10 cellular contexts compared by ENCODE assay signal in genomic region chr17:43003542-43004172, GRCh38. TPM values are rescaled to one million over a fixed set of nuclear protein-coding genes. Genes with fewer than 3 reads are reported as not detected.
DNase-seq lines count a peak whose midpoint lies in the region; ATAC-seq and TF ChIP-seq lines count a peak whose summit lies in the region.
"Had no signal": no experiment of that assay in that cellular context is flagged by ENCODE, and none has a peak within 500 bp of the region (broad histone marks: within the 10 kb centered on the region; RNA-seq: fewer than 3 reads in every experiment).

No MANE protein-coding gene starts in this region.

- BruUV-seq in Calu3 (replicated peaks; lab: Mats Ljungman, UMichigan): no TSS peak

- peaks cover 8 to 38% (median 10%) of the 10 kb centered on the region in 3 experiments for H3K36me3 ChIP-seq in naive thymus-derived CD4-positive, alpha-beta T cell (ENCODE audit: control insufficient read depth in 2 of 3, insufficient read depth in 3 of 3, low read length in 3 of 3)

- CTCF ChIA-PET in Calu3 (lab: Charles Lee): no interaction called here
- CTCF ChIA-PET in naive thymus-derived CD4-positive, alpha-beta T cell (lab: Charles Lee): interaction anchor here (0.7 to 1.2 kb wide), 2 partner anchors 104 to 336 kb away, joined by 3 read pairs; no protein-coding TSS in a partner anchor

- peaks cover 79% of the 10 kb centered on the region for H3K36me3 Mint-ChIP-seq in Calu3 (ENCODE audit: insufficient read depth, unreplicated experiment)
- H3K36me3 Mint-ChIP-seq in activated naive CD8-positive, alpha-beta T cell treated with anti-CD3 and anti-CD28 coated beads for 36 hours: peaks cover 47% of the 10 kb centered on the region
- H3K36me3 Mint-ChIP-seq in naive thymus-derived CD4-positive, alpha-beta T cell: peaks cover 0 to 24% (median 17%) of the 10 kb centered on the region in 5 donors

- peak overlapping the region; percentile 47 for H3K27ac Mint-ChIP-seq in Calu3 (ENCODE audit: unreplicated experiment)
- H3K27ac Mint-ChIP-seq in activated naive CD8-positive, alpha-beta T cell treated with anti-CD3 and anti-CD28 coated beads for 36 hours: peak overlapping the region; percentile 78
- H3K27ac Mint-ChIP-seq in naive thymus-derived CD4-positive, alpha-beta T cell: peak overlapping the region in 5 of 9 donors; percentile 14 to 29 (median 21)

- no peaks in the 10 kb centered on the region for H3K27me3 Mint-ChIP-seq in Calu3 (ENCODE audit: unreplicated experiment)
- no peaks in the 10 kb centered on the region for H3K27me3 Mint-ChIP-seq in activated naive CD8-positive, alpha-beta T cell treated with anti-CD3 and anti-CD28 coated beads for 36 hours
- H3K27me3 Mint-ChIP-seq in naive thymus-derived CD4-positive, alpha-beta T cell: no peaks in the 10 kb centered on the region

- no peak for ATAC-seq in naive thymus-derived CD4-positive, alpha-beta T cell
- ATAC-seq in GM18907 (IDR thresholded peaks at IDR 0.05; ENCODE audit: unreplicated experiment) (no peak), HG03378 (IDR thresholded peaks at IDR 0.05; ENCODE audit: unreplicated experiment) (no peak)

- intact Hi-C loops in Calu3 (cut with micrococcal nuclease; ENCODE audit: unreplicated experiment): no loop called here
- intact Hi-C loops in naive thymus-derived CD4-positive, alpha-beta T cell (cut with micrococcal nuclease): no loop called here

- H3K4me1 Mint-ChIP-seq in Calu3 (ENCODE audit: low read depth, unreplicated experiment): peaks cover 10% of the 10 kb centered on the region
- peaks cover 28% of the 10 kb centered on the region for H3K4me1 Mint-ChIP-seq in activated naive CD8-positive, alpha-beta T cell treated with anti-CD3 and anti-CD28 coated beads for 36 hours
- H3K4me1 Mint-ChIP-seq in naive thymus-derived CD4-positive, alpha-beta T cell: peaks cover 11 to 29% (median 23%) of the 10 kb centered on the region in 7 donors

- peak overlapping the region; percentile 57 for H3K27ac ChIP-seq in naive thymus-derived CD4-positive, alpha-beta T cell (ENCODE audit: low read depth, low read length)

- POLR2A ChIA-PET in naive thymus-derived CD4-positive, alpha-beta T cell (lab: Charles Lee): no interaction called here

- TF ChIP-seq CTCF in Calu3 (IDR thresholded peaks at IDR 0.05; ENCODE audit: unreplicated experiment): peak; percentile 26

- H3K4me3 ChIP-seq in naive thymus-derived CD4-positive, alpha-beta T cell (ENCODE audit: low read length): no peak overlapping the region

- H3K9me3 ChIP-seq in naive thymus-derived CD4-positive, alpha-beta T cell (ENCODE audit: control insufficient read depth in 2 of 3, low read length in 3 of 3): no peaks in the 10 kb centered on the region

- no peak for DNase-seq in Calu3
- peak; percentile 67 for DNase-seq in HK-2 (ENCODE audit: unreplicated experiment)
- no peak for DNase-seq in activated naive CD8-positive, alpha-beta T cell treated with anti-CD3 and anti-CD28 coated beads for 36 hours
- no peak for DNase-seq in naive thymus-derived CD4-positive, alpha-beta T cell
- DNase-seq in NCI-H1417 treated with DMSO at 0.1 percent for 48 hours (lab: John Stamatoyannopoulos, UW): no peak
- no peak for DNase-seq in OCI-M2 (lab: John Stamatoyannopoulos, UW; ENCODE audit: unreplicated experiment)
- DNase-seq: NCI-H526, nucleus accumbens had no signal

- H3K4me1 ChIP-seq in naive thymus-derived CD4-positive, alpha-beta T cell (ENCODE audit: control insufficient read depth in 2 of 2, insufficient read depth in 2 of 2, low read length in 2 of 2): peaks cover 10 to 12% of the 10 kb centered on the region in 2 donors

- H3K27me3 ChIP-seq in naive thymus-derived CD4-positive, alpha-beta T cell (ENCODE audit: control insufficient read depth in 2 of 2, insufficient read depth in 2 of 2, low read length in 2 of 2): no peaks in the 10 kb centered on the region

- H3K9me3 Mint-ChIP-seq in Calu3 (ENCODE audit: low read depth, unreplicated experiment): no peaks in the 10 kb centered on the region
- no peaks in the 10 kb centered on the region for H3K9me3 Mint-ChIP-seq in activated naive CD8-positive, alpha-beta T cell treated with anti-CD3 and anti-CD28 coated beads for 36 hours
- H3K9me3 Mint-ChIP-seq in naive thymus-derived CD4-positive, alpha-beta T cell: no peaks in the 10 kb centered on the region

- H3K4me3 Mint-ChIP-seq in Calu3 (ENCODE audit: low read depth, unreplicated experiment): no peak overlapping the region
- no peak overlapping the region for H3K4me3 Mint-ChIP-seq in activated naive CD8-positive, alpha-beta T cell treated with anti-CD3 and anti-CD28 coated beads for 36 hours
- no peak overlapping the region for H3K4me3 Mint-ChIP-seq in naive thymus-derived CD4-positive, alpha-beta T cell

RNA-seq across cellular contexts. Expression of gene IFI35, which starts 2.9 kb away (rescaled TPM):
- total RNA-seq in Calu3 (2022): 98.6 and 195 TPM in 2 replicates
- 10 to 100 TPM; 43.8 to 49.5 TPM for total RNA-seq in activated naive CD8-positive, alpha-beta T cell treated with anti-CD3 and anti-CD28 coated beads for 36 hours
- 100 to 1,000 TPM in 1 of 5 experiments, 10 to 100 TPM in 4; 23.5 to 145 (median 32.1) TPM for total RNA-seq in naive thymus-derived CD4-positive, alpha-beta T cell
- polyA plus RNA-seq in naive thymus-derived CD4-positive, alpha-beta T cell: 10 to 100 TPM; 49.8 to 50.6 TPM

RNA-seq across cellular contexts. Expression of gene RPL27, which starts 5.4 kb away (rescaled TPM):
- total RNA-seq in Calu3 (2022): 1,193 and 1,292 TPM in 2 replicates
- 1,000 to 10,000 TPM; 1,508 to 1,555 TPM for total RNA-seq in activated naive CD8-positive, alpha-beta T cell treated with anti-CD3 and anti-CD28 coated beads for 36 hours
- 1,000 to 10,000 TPM in 4 of 5 experiments, 100 to 1,000 TPM in 1; 951 to 1,861 (median 1,662) TPM for total RNA-seq in naive thymus-derived CD4-positive, alpha-beta T cell
- polyA plus RNA-seq in naive thymus-derived CD4-positive, alpha-beta T cell: 1,000 to 10,000 TPM; 2,130 to 2,713 TPM

RNA-seq across cellular contexts. Expression of gene VAT1, which starts 18.5 kb away (rescaled TPM):
- 149 and 156 TPM in 2 replicates for total RNA-seq in Calu3 (2022)
- total RNA-seq in activated naive CD8-positive, alpha-beta T cell treated with anti-CD3 and anti-CD28 coated beads for 36 hours: 10 to 100 TPM; 20.8 to 23.0 TPM
- 10 to 100 TPM; 12.8 to 50.9 (median 34.9) TPM for total RNA-seq in naive thymus-derived CD4-positive, alpha-beta T cell
- polyA plus RNA-seq in naive thymus-derived CD4-positive, alpha-beta T cell: 10 to 100 TPM; 34.9 to 52.3 TPM

RNA-seq across cellular contexts. Expression of gene RND2, which starts 21.4 kb away (rescaled TPM):
- total RNA-seq in Calu3 (2022): 0.15 and 0.40 TPM in 2 replicates
- total RNA-seq in activated naive CD8-positive, alpha-beta T cell treated with anti-CD3 and anti-CD28 coated beads for 36 hours: not detected
- under 1 TPM in 4 of 5 experiments, not detected in 1; 0.08 to 0.74 (median 0.38) TPM for total RNA-seq in naive thymus-derived CD4-positive, alpha-beta T cell
- under 1 TPM; 0.15 to 0.33 TPM for polyA plus RNA-seq in naive thymus-derived CD4-positive, alpha-beta T cell

RNA-seq across cellular contexts. Expression of gene RUNDC1, which starts 23.3 kb away (rescaled TPM):
- 32.8 and 35.4 TPM in 2 replicates for total RNA-seq in Calu3 (2022)
- total RNA-seq in activated naive CD8-positive, alpha-beta T cell treated with anti-CD3 and anti-CD28 coated beads for 36 hours: 10 to 100 TPM in 1 of 2 experiments, 1 to 10 TPM in 1; 9.6 to 10.2 TPM
- 10 to 100 TPM; 12.2 to 21.4 (median 19.4) TPM for total RNA-seq in naive thymus-derived CD4-positive, alpha-beta T cell
- 10 to 100 TPM; 13.2 to 17.0 TPM for polyA plus RNA-seq in naive thymus-derived CD4-positive, alpha-beta T cell

Comparison
In these comparisons a context has a peak if more than half of its experiments do, and no peak if none do; other contexts are left out.
1. H3K27ac Mint-ChIP-seq: peak in every context shown above with its lines; median percentile 78 in activated naive CD8-positive, alpha-beta T cell treated with anti-CD3 and anti-CD28 coated beads for 36 hours; 47 in Calu3; 21 in naive thymus-derived CD4-positive, alpha-beta T cell.